ENCODE assay signal across 8 cellular contexts in genomic region chr17:2710075-2710803, GRCh38. TPM values are rescaled to one million over a fixed set of nuclear protein-coding genes. Genes with fewer than 3 reads are reported as not detected.
DNase-seq lines count a peak whose midpoint lies in the region; ATAC-seq, FAIRE-seq and TF ChIP-seq lines count a peak whose summit lies in the region.

No MANE protein-coding gene starts in this region.

- H3K27me3 ChIP-seq in SJSA1 (replicated peaks), result no peaks in the 10 kb centered on the region
- no peaks in the 10 kb centered on the region for H3K27me3 ChIP-seq in gastrocnemius medialis

- no peak overlapping the region for H3K27ac ChIP-seq in SJSA1
- peak overlapping the region; percentile 91 to 98 (median 96) for H3K27ac ChIP-seq in gastrocnemius medialis

- H3K36me3 ChIP-seq in SJSA1 (0 out of 2 replicates have a peak, but pooled peaks cover 6% of the 10 kb centered on the region), gastrocnemius medialis (no peaks in the 10 kb centered on the region)

- no peak for TF ChIP-seq POLR2A in gastrocnemius medialis (IDR thresholded peaks at IDR 0.05)

- peaks cover 28% of the 10 kb centered on the region for H3K4me1 ChIP-seq in SJSA1 (replicated peaks)
- H3K4me1 ChIP-seq in gastrocnemius medialis, result peaks cover 59 to 65% of the 10 kb centered on the region in 2 donors

- in situ Hi-C loops in gastrocnemius medialis (cut with MboI; ENCODE audit: low sequenced_read_pairs in 4 of 4), result loop anchor here in 2 of 4 donors (10.0 to 25.0 kb wide), 2 partner anchors 115 to 298 kb away; partner anchors contain the start of genes PAFAH1B1 (in 2 of the 2) and MNT (in 1 of the 2)

- H3K4me3 ChIP-seq in SJSA1 (peak overlapping the region; percentile 69), fibroblast of the aortic adventitia (ENCODE audit: low read depth, low read length) (peak overlapping the region; percentile 81), gastrocnemius medialis (peak overlapping the region; percentile 65 to 84 (median 71))

- FAIRE-seq in GM19239 (lab: Jason Lieb, UNC) (peak; percentile 21), RCC 7860 (lab: Jason Lieb, UNC) (no peak)

- TF ChIP-seq CTCF in fibroblast of the aortic adventitia (IDR thresholded peaks at IDR 0.05; ENCODE audit: insufficient read depth, low read length) (no peak), gastrocnemius medialis (IDR thresholded peaks at IDR 0.05 in 4 of 5, conservative IDR thresholded peaks at IDR 0.05 in 1 of 5) (no peak)

- intact Hi-C loops in gastrocnemius medialis (cut with DNase I; ENCODE audit: low total_unique reads), result loop anchor here (2.0 to 5.0 kb wide), 4 partner anchors 23 to 317 kb away; partner anchors contain the start of gene MNT

- H3K9me3 ChIP-seq in SJSA1 (replicated peaks) (no peaks in the 10 kb centered on the region), gastrocnemius medialis (no peaks in the 10 kb centered on the region)

- DNase-seq in GM19239 (ENCODE audit: insufficient read length, low spot score) (no peak), SJSA1 (ENCODE audit: low read depth in 1 of 2, low spot score in 2 of 2) (no peak), fibroblast of the aortic adventitia (ENCODE audit: low read depth) (no peak), gastrocnemius medialis (peak in 1 of 2 donors; percentile 37), RCC 7860 (ENCODE audit: low spot score) (no peak), NCI-H2196 (lab: John Stamatoyannopoulos, UW; ENCODE audit: unreplicated experiment) (no peak), cerebellar cortex (ENCODE audit: low spot score) (no peak), NOMO-1 treated with dmso at 0.1 percent for 144 hours (lab: John Stamatoyannopoulos, UW; ENCODE audit: unreplicated experiment) (no peak)

- no peak for ATAC-seq in gastrocnemius medialis

RNA-seq across cellular contexts. Expression of gene CLUH, which starts 1.3 kb away (rescaled TPM):
- total RNA-seq in SJSA1 (2014; rRNA removed; shearing (Covaris generic)), result 18.9 and 27.3 TPM in 2 replicates
- total RNA-seq in fibroblast of the aortic adventitia (ENCODE audit: low replicate concordance) (17.1 and 39.1 TPM in 2 replicates), gastrocnemius medialis (100 to 1,000 TPM; 104 to 286 (median 211) TPM)

RNA-seq across cellular contexts. Expression of gene CCDC92B, which starts 39.2 kb away (rescaled TPM):
- total RNA-seq in SJSA1 (2014; rRNA removed; shearing (Covaris generic)), result not detected in 2 replicates
- not detected in 2 replicates for total RNA-seq in fibroblast of the aortic adventitia (ENCODE audit: low replicate concordance)
- total RNA-seq in gastrocnemius medialis, result not detected
